ENCODE assay signal across 8 cellular contexts in genomic region chr16:2473999-2474876, GRCh38. TPM values are rescaled to one million over a fixed set of nuclear protein-coding genes. Genes with fewer than 3 reads are reported as not detected.
DNase-seq lines count a peak whose midpoint lies in the region; ATAC-seq, FAIRE-seq and TF ChIP-seq lines count a peak whose summit lies in the region.

No MANE protein-coding gene starts in this region.

- no peak for TF ChIP-seq CTCF in omental fat pad (IDR thresholded peaks at IDR 0.05)

- peak; percentile 53 for DNase-seq in GDM1 (lab: John Stamatoyannopoulos, UW)
- peak; percentile 8 for DNase-seq in RCC 7860 (ENCODE audit: low spot score)
- DNase-seq in activated gamma-delta T cell treated with Interleukin-2 at 50 U/mL for 16 hours = peak; percentile 47
- DNase-seq in germinal center (ENCODE audit: low spot score) = peak; percentile 73
- no peak for DNase-seq in omental fat pad (ENCODE audit: low spot score)
- DNase-seq in urothelium cell line (ENCODE audit: low spot score) = peak; percentile 79
- DNase-seq in cortex of kidney (lab: John Stamatoyannopoulos, UW) = no peak

- ATAC-seq in HG02798 (IDR thresholded peaks at IDR 0.05; ENCODE audit: poor library complexity, unreplicated experiment) (peak; percentile 35), omental fat pad (ENCODE audit: low FRiP score) (peak; percentile 35)

- FAIRE-seq in RCC 7860 (lab: Jason Lieb, UNC) (no peak), urothelium cell line (lab: Jason Lieb, UNC) (peak; percentile 95)

RNA-seq across cellular contexts. Expression of gene TBC1D24, which starts 0.7 kb away (rescaled TPM):
- 10 to 100 TPM; 10.4 to 19.4 (median 13.0) TPM for total RNA-seq in omental fat pad

RNA-seq across cellular contexts. Expression of gene NTN3, which starts 3.1 kb away (rescaled TPM):
- under 1 TPM in 2 of 4 donors, not detected in 2; 0.28 to 0.44 TPM for total RNA-seq in omental fat pad

RNA-seq across cellular contexts. Expression of gene TEDC2, which starts 14.3 kb away (rescaled TPM):
- total RNA-seq in omental fat pad = 1 to 10 TPM in 1 of 4 donors, under 1 TPM in 1, not detected in 2; 0.50 to 1.1 TPM

RNA-seq across cellular contexts. Expression of gene ATP6V0C, which starts 39.5 kb away (rescaled TPM):
- 100 to 1,000 TPM in 1 of 4 donors, 10 to 100 TPM in 3; 43.5 to 113 (median 67.9) TPM for total RNA-seq in omental fat pad

RNA-seq across cellular contexts. Expression of gene CCNF, which starts 45.0 kb away (rescaled TPM):
- 1 to 10 TPM; 1.3 to 2.9 (median 2.5) TPM for total RNA-seq in omental fat pad

Comparison
In these comparisons a context has a peak if more than half of its experiments do, and no peak if none do; other contexts are left out.
1. DNase-seq: peak in GDM1 (single experiment), RCC 7860 (single experiment), activated gamma-delta T cell treated with Interleukin-2 at 50 U/mL for 16 hours (single experiment), germinal center (single experiment) and urothelium cell line (single experiment); none in omental fat pad (single experiment) and cortex of kidney (single experiment).